ENCODE assay signal across 2 cellular contexts in the genomic region with DNA sequence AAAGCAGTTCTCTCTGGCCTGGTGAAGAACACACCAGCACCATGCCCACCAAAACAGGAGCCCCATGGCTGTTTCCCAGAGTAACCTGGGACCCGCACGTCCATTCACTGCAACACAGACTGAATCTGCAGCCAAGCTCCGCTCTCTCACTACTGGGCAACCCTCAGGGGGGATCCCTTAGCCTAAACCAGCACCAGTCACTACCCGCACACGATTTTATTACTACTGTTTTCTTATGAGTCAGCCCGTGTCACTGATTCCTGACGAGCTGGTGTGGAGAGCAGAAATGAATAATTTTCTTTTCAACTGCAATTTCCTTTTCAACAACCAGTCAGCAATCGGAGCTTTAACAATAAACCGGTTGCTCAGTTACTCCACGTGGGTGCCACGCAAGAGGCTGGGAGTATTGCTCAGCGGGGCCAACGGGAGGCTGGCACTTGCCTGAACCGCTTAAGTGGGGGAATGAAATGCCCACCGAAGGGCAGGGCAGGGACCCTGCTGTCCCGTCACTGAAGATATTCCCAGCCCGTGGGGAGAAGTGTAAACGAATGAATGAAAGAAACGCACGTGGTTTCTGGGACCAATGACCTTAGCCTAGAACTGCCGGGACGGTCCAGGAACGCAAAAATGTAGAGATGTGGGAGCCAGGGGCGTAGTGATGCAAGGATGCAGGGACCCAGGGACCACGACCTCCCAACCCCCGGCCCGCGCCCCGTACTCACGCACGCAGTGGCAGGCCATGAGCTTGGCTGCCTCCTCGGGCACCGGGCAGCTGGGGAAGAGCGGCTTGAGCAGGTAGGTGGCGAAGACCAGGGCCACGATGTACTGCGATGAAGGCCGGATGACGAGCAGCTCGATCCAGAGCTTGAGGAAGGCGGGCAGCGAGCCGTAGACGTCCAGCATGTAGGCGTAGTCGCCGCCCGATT.
A peak's percentile ranks its signal among the peaks of the same experiment; 100 is the strongest.
TF ChIP-seq lines count a peak whose summit lies in the region.
"Not testable (repeated sequence)": the region's sequence is repeated elsewhere in the genome, so short reads cannot be mapped to it uniquely, and the experiment has no call there.

No MANE protein-coding gene starts in this region.

TF ChIP-seq in IMR-90, 13 proteins besides CTCF, POLR2A, EP300 and RAD21:
- TF ChIP-seq, protein P1, sequence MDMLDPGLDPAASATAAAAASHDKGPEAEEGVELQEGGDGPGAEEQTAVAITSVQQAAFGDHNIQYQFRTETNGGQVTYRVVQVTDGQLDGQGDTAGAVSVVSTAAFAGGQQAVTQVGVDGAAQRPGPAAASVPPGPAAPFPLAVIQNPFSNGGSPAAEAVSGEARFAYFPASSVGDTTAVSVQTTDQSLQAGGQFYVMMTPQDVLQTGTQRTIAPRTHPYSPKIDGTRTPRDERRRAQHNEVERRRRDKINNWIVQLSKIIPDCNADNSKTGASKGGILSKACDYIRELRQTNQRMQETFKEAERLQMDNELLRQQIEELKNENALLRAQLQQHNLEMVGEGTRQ (IDR thresholded peaks at IDR 0.05; ENCODE audit: low read depth, low read length), result peak; percentile 32; the same call in 1 of the 2 replicates
- peak; percentile 75; the same call in 1 of the 2 replicates for TF ChIP-seq MXI1 (IDR thresholded peaks at IDR 0.05; ENCODE audit: borderline replicate concordance, low read depth, low read length)

TF ChIP-seq in K562, 482 proteins besides CTCF, POLR2A, EP300 and RAD21:
- TF ChIP-seq HDAC1 (IDR thresholded peaks at IDR 0.05), result peak in 1 of 2 experiments; percentile 95; a peak in 3 of 4 replicates
- TF ChIP-seq CEBPG (CRISPR knock-in tag; IDR thresholded peaks at IDR 0.05), result peak; percentile 79; the same call in 1 of the 2 replicates
- TF ChIP-seq CEBPG (tag; conservative IDR thresholded peaks at IDR 0.05 in 1 of 2, IDR thresholded peaks at IDR 0.05 in 1 of 2); MYC (CRISPR knock-in tag; IDR thresholded peaks at IDR 0.05; ENCODE audit: borderline replicate concordance, low read depth): not testable (repeated sequence)
- TF ChIP-seq MYC (IDR thresholded peaks at IDR 0.05; ENCODE audit: low read depth, low read length), result peak; percentile 72
- TF ChIP-seq, protein P2, sequence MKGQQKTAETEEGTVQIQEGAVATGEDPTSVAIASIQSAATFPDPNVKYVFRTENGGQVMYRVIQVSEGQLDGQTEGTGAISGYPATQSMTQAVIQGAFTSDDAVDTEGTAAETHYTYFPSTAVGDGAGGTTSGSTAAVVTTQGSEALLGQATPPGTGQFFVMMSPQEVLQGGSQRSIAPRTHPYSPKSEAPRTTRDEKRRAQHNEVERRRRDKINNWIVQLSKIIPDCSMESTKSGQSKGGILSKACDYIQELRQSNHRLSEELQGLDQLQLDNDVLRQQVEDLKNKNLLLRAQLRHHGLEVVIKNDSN (CRISPR knock-in tag; IDR thresholded peaks at IDR 0.05), result 0 out of 2 replicates have a peak, but pooled peaks have one; percentile 11
- TF ChIP-seq, protein P3, sequence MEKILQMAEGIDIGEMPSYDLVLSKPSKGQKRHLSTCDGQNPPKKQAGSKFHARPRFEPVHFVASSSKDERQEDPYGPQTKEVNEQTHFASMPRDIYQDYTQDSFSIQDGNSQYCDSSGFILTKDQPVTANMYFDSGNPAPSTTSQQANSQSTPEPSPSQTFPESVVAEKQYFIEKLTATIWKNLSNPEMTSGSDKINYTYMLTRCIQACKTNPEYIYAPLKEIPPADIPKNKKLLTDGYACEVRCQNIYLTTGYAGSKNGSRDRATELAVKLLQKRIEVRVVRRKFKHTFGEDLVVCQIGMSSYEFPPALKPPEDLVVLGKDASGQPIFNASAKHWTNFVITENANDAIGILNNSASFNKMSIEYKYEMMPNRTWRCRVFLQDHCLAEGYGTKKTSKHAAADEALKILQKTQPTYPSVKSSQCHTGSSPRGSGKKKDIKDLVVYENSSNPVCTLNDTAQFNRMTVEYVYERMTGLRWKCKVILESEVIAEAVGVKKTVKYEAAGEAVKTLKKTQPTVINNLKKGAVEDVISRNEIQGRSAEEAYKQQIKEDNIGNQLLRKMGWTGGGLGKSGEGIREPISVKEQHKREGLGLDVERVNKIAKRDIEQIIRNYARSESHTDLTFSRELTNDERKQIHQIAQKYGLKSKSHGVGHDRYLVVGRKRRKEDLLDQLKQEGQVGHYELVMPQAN (IDR thresholded peaks at IDR 0.05; ENCODE audit: borderline replicate concordance), result peak; percentile 95
- TF ChIP-seq SAP30 (IDR thresholded peaks at IDR 0.05; ENCODE audit: borderline replicate concordance, insufficient read depth, low read depth, low read length, poor library complexity, severe bottlenecking), result peak; percentile 88
- TF ChIP-seq HDAC2 (IDR thresholded peaks at IDR 0.05), result peak; percentile 54; the same call in 1 of the 2 replicates
- TF ChIP-seq, protein P4, sequence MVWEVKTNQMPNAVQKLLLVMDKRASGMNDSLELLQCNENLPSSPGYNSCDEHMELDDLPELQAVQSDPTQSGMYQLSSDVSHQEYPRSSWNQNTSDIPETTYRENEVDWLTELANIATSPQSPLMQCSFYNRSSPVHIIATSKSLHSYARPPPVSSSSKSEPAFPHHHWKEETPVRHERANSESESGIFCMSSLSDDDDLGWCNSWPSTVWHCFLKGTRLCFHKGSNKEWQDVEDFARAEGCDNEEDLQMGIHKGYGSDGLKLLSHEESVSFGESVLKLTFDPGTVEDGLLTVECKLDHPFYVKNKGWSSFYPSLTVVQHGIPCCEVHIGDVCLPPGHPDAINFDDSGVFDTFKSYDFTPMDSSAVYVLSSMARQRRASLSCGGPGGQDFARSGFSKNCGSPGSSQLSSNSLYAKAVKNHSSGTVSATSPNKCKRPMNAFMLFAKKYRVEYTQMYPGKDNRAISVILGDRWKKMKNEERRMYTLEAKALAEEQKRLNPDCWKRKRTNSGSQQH (CRISPR knock-in tag; IDR thresholded peaks at IDR 0.05), result peak; percentile 99
- TF ChIP-seq EP400 (IDR thresholded peaks at IDR 0.05), result peak; percentile 68; the same call in 1 of the 2 replicates
- TF ChIP-seq, protein P5, sequence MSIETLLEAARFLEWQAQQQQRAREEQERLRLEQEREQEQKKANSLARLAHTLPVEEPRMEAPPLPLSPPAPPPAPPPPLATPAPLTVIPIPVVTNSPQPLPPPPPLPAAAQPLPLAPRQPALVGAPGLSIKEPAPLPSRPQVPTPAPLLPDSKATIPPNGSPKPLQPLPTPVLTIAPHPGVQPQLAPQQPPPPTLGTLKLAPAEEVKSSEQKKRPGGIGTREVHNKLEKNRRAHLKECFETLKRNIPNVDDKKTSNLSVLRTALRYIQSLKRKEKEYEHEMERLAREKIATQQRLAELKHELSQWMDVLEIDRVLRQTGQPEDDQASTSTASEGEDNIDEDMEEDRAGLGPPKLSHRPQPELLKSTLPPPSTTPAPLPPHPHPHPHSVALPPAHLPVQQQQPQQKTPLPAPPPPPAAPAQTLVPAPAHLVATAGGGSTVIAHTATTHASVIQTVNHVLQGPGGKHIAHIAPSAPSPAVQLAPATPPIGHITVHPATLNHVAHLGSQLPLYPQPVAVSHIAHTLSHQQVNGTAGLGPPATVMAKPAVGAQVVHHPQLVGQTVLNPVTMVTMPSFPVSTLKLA (conservative IDR thresholded peaks at IDR 0.05), result peak; percentile 94 to 97; a peak in 3 of 4 replicates
- TF ChIP-seq MXI1 (IDR thresholded peaks at IDR 0.05; ENCODE audit: low read depth, low read length), result peak; percentile 58; the same call in 1 of the 2 replicates
- TF ChIP-seq, protein P6, sequence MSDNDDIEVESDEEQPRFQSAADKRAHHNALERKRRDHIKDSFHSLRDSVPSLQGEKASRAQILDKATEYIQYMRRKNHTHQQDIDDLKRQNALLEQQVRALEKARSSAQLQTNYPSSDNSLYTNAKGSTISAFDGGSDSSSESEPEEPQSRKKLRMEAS (CRISPR knock-in tag; IDR thresholded peaks at IDR 0.05), result peak; percentile 79; the same call in 1 of the 2 replicates
- TF ChIP-seq, protein P7, sequence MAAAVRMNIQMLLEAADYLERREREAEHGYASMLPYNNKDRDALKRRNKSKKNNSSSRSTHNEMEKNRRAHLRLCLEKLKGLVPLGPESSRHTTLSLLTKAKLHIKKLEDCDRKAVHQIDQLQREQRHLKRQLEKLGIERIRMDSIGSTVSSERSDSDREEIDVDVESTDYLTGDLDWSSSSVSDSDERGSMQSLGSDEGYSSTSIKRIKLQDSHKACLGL (CRISPR knock-in tag; IDR thresholded peaks at IDR 0.05; ENCODE audit: borderline replicate concordance, poor library complexity, severe bottlenecking), result peak; percentile 78
